ENCODE assay signal across 25 cellular contexts in the genomic region with DNA sequence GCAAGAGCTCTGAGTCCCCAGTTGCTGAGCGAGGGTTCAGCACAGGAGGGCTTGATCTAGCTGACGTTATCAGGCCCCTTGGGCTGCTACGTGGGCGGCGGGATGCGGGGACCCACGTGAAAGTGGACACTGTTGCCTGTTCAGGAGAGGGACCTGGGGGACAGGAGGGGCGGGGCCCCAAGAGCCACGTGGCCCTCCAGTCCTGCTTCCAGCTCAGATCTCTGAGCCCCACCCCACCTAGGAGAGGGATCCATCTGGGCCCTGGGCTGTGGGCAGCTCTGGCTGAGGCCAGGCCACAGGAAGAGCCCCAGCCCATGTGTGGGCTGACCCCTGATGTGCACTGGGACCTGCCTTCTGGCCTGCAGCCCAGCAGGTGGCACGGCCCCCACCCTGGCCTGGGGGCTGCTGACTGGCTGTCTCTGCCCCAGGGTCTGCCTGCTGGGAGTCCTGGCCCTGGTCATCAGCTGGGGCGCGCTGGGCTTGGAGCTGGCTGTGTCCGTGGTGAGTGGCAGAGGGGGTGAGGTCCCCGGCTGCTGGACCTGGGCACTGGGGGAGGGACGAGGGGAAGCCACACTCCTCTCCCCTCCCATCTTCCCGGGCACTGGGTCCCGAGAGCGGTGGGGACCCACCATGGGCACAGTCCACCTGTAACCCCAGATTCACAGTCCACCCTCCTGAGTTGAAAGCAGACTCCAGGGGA. TPM values are rescaled to one million over a fixed set of nuclear protein-coding genes. Genes with fewer than 3 reads are reported as not detected.
"Had no signal": no experiment of that assay in that cellular context is flagged by ENCODE, and none has a peak within 500 bp of the region (broad histone marks: within the 10 kb centered on the region; RNA-seq: fewer than 3 reads in every experiment).

No MANE protein-coding gene starts in this region.

- H3K9me3 ChIP-seq: esophagus squamous epithelium, gastroesophageal sphincter, left ventricle myocardium inferior, lower lobe of right lung, psoas muscle, right lobe of liver, suprapubic skin, thyroid gland, upper lobe of left lung, vagina had no signal

- H3K4me3 ChIP-seq: esophagus squamous epithelium, gastroesophageal sphincter, hepatocyte, left ventricle myocardium inferior, lower lobe of right lung, psoas muscle, right lobe of liver, suprapubic skin, thyroid gland, upper lobe of left lung, vagina had no signal

- H3K9me3 Mint-ChIP-seq: memory B cell; naive B cell; nephron; stimulated activated effector memory CD8-positive, alpha-beta T cell treated with anti-CD3 and anti-CD28 coated beads, Interleukin-12 subunit alpha, Interleukin-12 subunit beta, amount 100 ng/mL, for 72 hours had no signal

- H3K4me2 ChIP-seq: hepatocyte had no signal

- H3K4me3 Mint-ChIP-seq: memory B cell; nephron; stimulated activated effector memory CD8-positive, alpha-beta T cell treated with anti-CD3 and anti-CD28 coated beads, Interleukin-12 subunit alpha, Interleukin-12 subunit beta, amount 100 ng/mL, for 72 hours had no signal

- H3K27ac Mint-ChIP-seq: memory B cell, nephron had no signal

- DNase-seq: dermis blood vessel endothelial cell; esophagus squamous epithelium; foreskin fibroblast; kidney; left cardiac atrium; left ventricle myocardium inferior; lower lobe of right lung; midbrain; naive B cell; psoas muscle; retina; stimulated activated CD4-positive, alpha-beta T cell treated with anti-CD3 and anti-CD28 coated beads, Interleukin-4, amount 100 ng/mL, for 1 hour; stimulated activated CD8-positive, alpha-beta memory T cell treated with anti-CD3 and anti-CD28 coated beads, Interleukin-4, amount 100 ng/mL, for 48 hours; stimulated activated naive CD8-positive, alpha-beta T cell treated with anti-CD3 and anti-CD28 coated beads, Interleukin-15, Interleukin-2, amounts not matched to agents 100 U/mL and 50 U/mL, for 24 hours; thyroid gland had no signal

- H3K9ac ChIP-seq: parathyroid adenoma had no signal

- H3K36me3 ChIP-seq: right lobe of liver had no signal

- H3K36me3 Mint-ChIP-seq: naive B cell; stimulated activated effector memory CD8-positive, alpha-beta T cell treated with anti-CD3 and anti-CD28 coated beads, Interleukin-12 subunit alpha, Interleukin-12 subunit beta, amount 100 ng/mL, for 72 hours had no signal

- H2AFZ ChIP-seq: hepatocyte, parathyroid adenoma had no signal

- H3K27me3 ChIP-seq: esophagus squamous epithelium, gastroesophageal sphincter, hepatocyte, right lobe of liver, suprapubic skin, thyroid gland, upper lobe of left lung, vagina had no signal

- H3K27ac ChIP-seq: esophagus squamous epithelium, gastroesophageal sphincter, hepatocyte, left ventricle myocardium inferior, lower lobe of right lung, parathyroid adenoma, psoas muscle, right lobe of liver, suprapubic skin, thyroid gland, upper lobe of left lung, vagina had no signal

- H3K27me3 Mint-ChIP-seq: memory B cell, naive B cell had no signal

- H3K4me1 ChIP-seq: parathyroid adenoma, psoas muscle, right lobe of liver had no signal

RNA-seq across cellular contexts. Expression of a gene that starts 38.7 kb away (rescaled TPM):
- total RNA-seq: hepatocyte, psoas muscle had no signal
